1 cellular context compared by ENCODE assay signal in the genomic region with DNA sequence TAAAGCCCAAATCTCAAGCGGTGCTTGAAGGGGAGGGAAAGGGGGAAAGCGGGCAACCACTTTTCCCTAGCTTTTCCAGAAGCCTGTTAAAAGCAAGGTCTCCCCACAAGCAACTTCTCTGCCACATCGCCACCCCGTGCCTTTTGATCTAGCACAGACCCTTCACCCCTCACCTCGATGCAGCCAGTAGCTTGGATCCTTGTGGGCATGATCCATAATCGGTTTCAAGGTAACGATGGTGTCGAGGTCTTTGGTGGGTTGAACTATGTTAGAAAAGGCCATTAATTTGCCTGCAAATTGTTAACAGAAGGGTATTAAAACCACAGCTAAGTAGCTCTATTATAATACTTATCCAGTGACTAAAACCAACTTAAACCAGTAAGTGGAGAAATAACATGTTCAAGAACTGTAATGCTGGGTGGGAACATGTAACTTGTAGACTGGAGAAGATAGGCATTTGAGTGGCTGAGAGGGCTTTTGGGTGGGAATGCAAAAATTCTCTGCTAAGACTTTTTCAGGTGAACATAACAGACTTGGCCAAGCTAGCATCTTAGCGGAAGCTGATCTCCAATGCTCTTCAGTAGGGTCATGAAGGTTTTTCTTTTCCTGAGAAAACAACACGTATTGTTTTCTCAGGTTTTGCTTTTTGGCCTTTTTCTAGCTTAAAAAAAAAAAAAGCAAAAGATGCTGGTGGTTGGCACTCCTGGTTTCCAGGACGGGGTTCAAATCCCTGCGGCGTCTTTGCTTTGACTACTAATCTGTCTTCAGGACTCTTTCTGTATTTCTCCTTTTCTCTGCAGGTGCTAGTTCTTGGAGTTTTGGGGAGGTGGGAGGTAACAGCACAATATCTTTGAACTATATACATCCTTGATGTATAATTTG.
TF ChIP-seq lines count a peak whose summit lies in the region.

No MANE protein-coding gene starts in this region.

TF ChIP-seq in SK-N-SH, 30 proteins besides CTCF, POLR2A, EP300 and RAD21 (continued from another document):
- TF ChIP-seq TAF1 (IDR thresholded peaks at IDR 0.05; ENCODE audit: borderline replicate concordance, low read depth, low read length) (0 out of 2 replicates have a peak, but pooled peaks have one; percentile 23), SIN3A (IDR thresholded peaks at IDR 0.05; ENCODE audit: borderline replicate concordance, low read depth, low read length) (peak; percentile 9; the same call in 1 of the 2 replicates), YY1 (IDR thresholded peaks at IDR 0.05; ENCODE audit: low read depth) (no peak)
- TF ChIP-seq, protein P1, sequence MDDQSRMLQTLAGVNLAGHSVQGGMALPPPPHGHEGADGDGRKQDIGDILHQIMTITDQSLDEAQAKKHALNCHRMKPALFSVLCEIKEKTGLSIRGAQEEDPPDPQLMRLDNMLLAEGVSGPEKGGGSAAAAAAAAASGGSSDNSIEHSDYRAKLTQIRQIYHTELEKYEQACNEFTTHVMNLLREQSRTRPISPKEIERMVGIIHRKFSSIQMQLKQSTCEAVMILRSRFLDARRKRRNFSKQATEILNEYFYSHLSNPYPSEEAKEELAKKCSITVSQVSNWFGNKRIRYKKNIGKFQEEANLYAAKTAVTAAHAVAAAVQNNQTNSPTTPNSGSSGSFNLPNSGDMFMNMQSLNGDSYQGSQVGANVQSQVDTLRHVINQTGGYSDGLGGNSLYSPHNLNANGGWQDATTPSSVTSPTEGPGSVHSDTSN (IDR thresholded peaks at IDR 0.05) = 0 out of 2 replicates have a peak, but pooled peaks have one; percentile 1
- TF ChIP-seq, protein P2, sequence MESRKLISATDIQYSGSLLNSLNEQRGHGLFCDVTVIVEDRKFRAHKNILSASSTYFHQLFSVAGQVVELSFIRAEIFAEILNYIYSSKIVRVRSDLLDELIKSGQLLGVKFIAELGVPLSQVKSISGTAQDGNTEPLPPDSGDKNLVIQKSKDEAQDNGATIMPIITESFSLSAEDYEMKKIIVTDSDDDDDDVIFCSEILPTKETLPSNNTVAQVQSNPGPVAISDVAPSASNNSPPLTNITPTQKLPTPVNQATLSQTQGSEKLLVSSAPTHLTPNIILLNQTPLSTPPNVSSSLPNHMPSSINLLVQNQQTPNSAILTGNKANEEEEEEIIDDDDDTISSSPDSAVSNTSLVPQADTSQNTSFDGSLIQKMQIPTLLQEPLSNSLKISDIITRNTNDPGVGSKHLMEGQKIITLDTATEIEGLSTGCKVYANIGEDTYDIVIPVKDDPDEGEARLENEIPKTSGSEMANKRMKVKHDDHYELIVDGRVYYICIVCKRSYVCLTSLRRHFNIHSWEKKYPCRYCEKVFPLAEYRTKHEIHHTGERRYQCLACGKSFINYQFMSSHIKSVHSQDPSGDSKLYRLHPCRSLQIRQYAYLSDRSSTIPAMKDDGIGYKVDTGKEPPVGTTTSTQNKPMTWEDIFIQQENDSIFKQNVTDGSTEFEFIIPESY (IDR thresholded peaks at IDR 0.05; ENCODE audit: borderline replicate concordance, low read depth) = peak; percentile 55; the same call in 1 of the 2 replicates
